ENCODE assay signal across 17 cellular contexts in genomic region chr15:100727291-100727851, GRCh38.
DNase-seq lines count a peak whose midpoint lies in the region; ATAC-seq and TF ChIP-seq lines count a peak whose summit lies in the region.
"Had no signal": no experiment of that assay in that cellular context is flagged by ENCODE, and none has a peak within 500 bp of the region (broad histone marks: within the 10 kb centered on the region; RNA-seq: fewer than 3 reads in every experiment).

No MANE protein-coding gene starts in this region.

- H3K36me3 Mint-ChIP-seq in MCF 10A (ENCODE audit: insufficient read depth, unreplicated experiment) = no peaks in the 10 kb centered on the region
- H3K36me3 Mint-ChIP-seq: activated naive CD8-positive, alpha-beta T cell treated with anti-CD3 and anti-CD28 coated beads, Interleukin-2, amount 10 ng/mL, durations not matched to agents 7 days and 5 days had no signal

- TF ChIP-seq CTCF in left ventricle myocardium inferior (IDR thresholded peaks at IDR 0.05; ENCODE audit: borderline replicate concordance) (no peak), MCF 10A (IDR thresholded peaks at IDR 0.05; ENCODE audit: unreplicated experiment) (no peak), vagina (IDR thresholded peaks at IDR 0.05) (no peak)

- no peaks in the 10 kb centered on the region for H3K9me3 ChIP-seq in left ventricle myocardium inferior (replicated peaks)
- H3K9me3 ChIP-seq in vagina = no peaks in the 10 kb centered on the region
- H3K9me3 ChIP-seq: mucosa of descending colon had no signal

- H3K27me3 Mint-ChIP-seq in MCF 10A (ENCODE audit: insufficient read depth, unreplicated experiment) = no peaks in the 10 kb centered on the region

- H3K36me3 ChIP-seq in left ventricle myocardium inferior = no peaks in the 10 kb centered on the region
- no peaks in the 10 kb centered on the region for H3K36me3 ChIP-seq in vagina

- TF ChIP-seq POLR2A in vagina (IDR thresholded peaks at IDR 0.05) = no peak

- no peak for ATAC-seq in HG02884 (IDR thresholded peaks at IDR 0.05; ENCODE audit: unreplicated experiment)
- ATAC-seq: mucosa of descending colon, Right ventricle myocardium inferior had no signal

- H3K9me3 Mint-ChIP-seq in MCF 10A (ENCODE audit: unreplicated experiment) = no peaks in the 10 kb centered on the region
- H3K9me3 Mint-ChIP-seq: activated naive CD8-positive, alpha-beta T cell treated with anti-CD3 and anti-CD28 coated beads, Interleukin-2, amount 10 ng/mL, durations not matched to agents 7 days and 5 days; activated T-cell treated with anti-CD3 and anti-CD28 coated beads, Interleukin-2, amount 50 U/mL, for 24 hours; central memory CD8-positive, alpha-beta T cell had no signal

- H3K27me3 ChIP-seq in left ventricle myocardium inferior (ENCODE audit: low read depth) = peaks cover 11% of the 10 kb centered on the region
- H3K27me3 ChIP-seq in vagina = no peaks in the 10 kb centered on the region

- POLR2A ChIA-PET in MCF 10A (lab: Yijun Ruan, JAX) = interaction anchor here (0.6 to 1.0 kb wide), 4 partner anchors 14 to 549 kb away, joined by 3 to 7 read pairs (median 3); no protein-coding TSS in a partner anchor

- BruUV-seq in MCF 10A (replicated peaks; lab: Mats Ljungman, UMichigan) = no TSS peak

- H3K27ac ChIP-seq in left ventricle myocardium inferior (replicated peaks) (no peak overlapping the region), vagina (no peak overlapping the region)
- H3K27ac ChIP-seq: parathyroid adenoma had no signal

- peak overlapping the region; percentile 96 for H3K27ac Mint-ChIP-seq in MCF 10A (ENCODE audit: low read depth, unreplicated experiment)
- H3K27ac Mint-ChIP-seq: activated T-cell treated with anti-CD3 and anti-CD28 coated beads, Interleukin-2, amount 50 U/mL, for 24 hours had no signal

- intact Hi-C loops in cardiac septum (cut with DNase I) = loop anchor here (5.0 to 10.0 kb wide), 3 partner anchors 50 to 135 kb away; no protein-coding TSS in a partner anchor
- intact Hi-C loops in left ventricle myocardium inferior (cut with micrococcal nuclease) = no loop called here
- intact Hi-C loops in MCF 10A (cut with micrococcal nuclease) = no loop called here
- intact Hi-C loops in vagina (cut with DNase I) = no loop called here

- H3K4me3 ChIP-seq in left ventricle myocardium inferior (no peak overlapping the region), vagina (no peak overlapping the region)
- H3K4me3 ChIP-seq: mucosa of descending colon had no signal

- H3K4me1 ChIP-seq in left ventricle myocardium inferior (peaks cover 2% of the 10 kb centered on the region), vagina (peaks cover 32% of the 10 kb centered on the region)
- H3K4me1 ChIP-seq: parathyroid adenoma had no signal

- H3K4me1 Mint-ChIP-seq in MCF 10A (ENCODE audit: insufficient read depth, unreplicated experiment) = peaks cover 34% of the 10 kb centered on the region
- H3K4me1 Mint-ChIP-seq: activated naive CD8-positive, alpha-beta T cell treated with anti-CD3 and anti-CD28 coated beads, Interleukin-2, amount 10 ng/mL, durations not matched to agents 7 days and 5 days; central memory CD8-positive, alpha-beta T cell had no signal

- peak overlapping the region; percentile 28 for H3K4me3 Mint-ChIP-seq in MCF 10A (ENCODE audit: unreplicated experiment)
- H3K4me3 Mint-ChIP-seq: activated naive CD8-positive, alpha-beta T cell treated with anti-CD3 and anti-CD28 coated beads, Interleukin-2, amount 10 ng/mL, durations not matched to agents 7 days and 5 days; activated T-cell treated with anti-CD3 and anti-CD28 coated beads, Interleukin-2, amount 50 U/mL, for 24 hours; central memory CD8-positive, alpha-beta T cell had no signal

- CTCF ChIA-PET in MCF 10A (lab: Yijun Ruan, JAX) = interaction anchor here (1.2 kb wide), 1 partner anchor 11 kb away, joined by 3 read pairs; no protein-coding TSS in a partner anchor

- DNase-seq in cardiac septum (ENCODE audit: low spot score) (peak; percentile 63), left ventricle myocardium inferior (no peak), MCF 10A (ENCODE audit: unreplicated experiment) (peak; percentile 93), left kidney (ENCODE audit: low read depth, low spot score) (peak; percentile 62), vagina (ENCODE audit: extremely low spot score in 2 of 2) (peak; percentile 82 to 83), NCI-H748 (lab: John Stamatoyannopoulos, UW; ENCODE audit: unreplicated experiment) (no peak)
- no peak for DNase-seq in stimulated activated CD4-positive, alpha-beta T cell treated with anti-CD3 and anti-CD28 coated beads, Interleukin-12 subunit alpha, Interleukin-12 subunit beta, amount 100 ng/mL, for 4 hours
- DNase-seq: activated naive CD8-positive, alpha-beta T cell treated with anti-CD3 and anti-CD28 coated beads, Interleukin-2, amount 10 ng/mL, durations not matched to agents 7 days and 5 days; activated T-cell treated with anti-CD3 and anti-CD28 coated beads, Interleukin-2, amount 50 U/mL, for 24 hours; glutamatergic neuron; mucosa of descending colon; NCI-H2081; T-helper 2 cell had no signal

Comparison
In these comparisons a context has a peak if more than half of its experiments do, and no peak if none do; other contexts are left out.
1. DNase-seq: peak in cardiac septum (single experiment), MCF 10A (single experiment), left kidney (single experiment) and vagina (2 of 2); none in left ventricle myocardium inferior (single experiment), stimulated activated CD4-positive, alpha-beta T cell treated with anti-CD3 and anti-CD28 coated beads, Interleukin-12 subunit alpha, Interleukin-12 subunit beta, amount 100 ng/mL, for 4 hours (single experiment) and NCI-H748 (single experiment).